ENCODE assay signal across 10 cellular contexts in genomic region chrX:98231003-98231402, GRCh38.
"Had no signal": no experiment of that assay in that cellular context is flagged by ENCODE, and none has a peak within 500 bp of the region (broad histone marks: within the 10 kb centered on the region; RNA-seq: fewer than 3 reads in every experiment).

No MANE protein-coding gene starts in this region.

- H3K4me3 ChIP-seq: GM23248, HAP-1 had no signal

- H3K4me3 Mint-ChIP-seq: HFFc6, IgD-negative memory B cell had no signal

- H3K4me1 Mint-ChIP-seq: IgD-negative memory B cell had no signal

- H3K27ac Mint-ChIP-seq: HFFc6, IgD-negative memory B cell had no signal

- ATAC-seq: HCT116, HepG2 had no signal

- DNase-seq: GM23248, GOT3, H7, HFFc6, KBM-7 had no signal

- H3K36me3 Mint-ChIP-seq: IgD-negative memory B cell had no signal

- FAIRE-seq: HepG2 had no signal

- H3K27me3 Mint-ChIP-seq: IgD-negative memory B cell had no signal

- H3K27ac ChIP-seq: GM23248, HL-60 had no signal

- H3K9me3 Mint-ChIP-seq: HFFc6 had no signal

- H3K9me3 ChIP-seq: HAP-1 had no signal
